1 cellular context compared by ENCODE assay signal in the genomic region with DNA sequence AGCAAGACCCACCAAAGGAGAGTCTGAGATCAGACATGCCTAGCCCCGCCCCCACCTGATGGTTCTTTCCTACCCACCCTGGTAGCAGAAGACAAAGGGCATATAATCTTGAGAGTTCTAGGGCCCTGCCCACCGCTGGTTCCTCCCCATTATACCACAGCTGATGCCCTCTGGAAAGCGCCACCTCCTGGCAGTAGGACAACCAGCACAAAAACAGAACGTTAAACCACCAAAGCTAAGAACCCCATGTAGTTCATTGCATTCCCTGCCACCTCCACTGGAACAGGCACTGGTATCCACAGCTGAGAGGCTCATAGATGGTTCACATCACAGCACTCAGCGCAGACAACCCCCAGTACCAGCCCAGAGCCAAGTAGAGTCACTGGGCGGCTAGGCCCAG.
TF ChIP-seq lines count a peak whose summit lies in the region.

No MANE protein-coding gene starts in this region.

TF ChIP-seq in WTC11, 78 proteins besides CTCF, POLR2A, EP300 and RAD21 (continued from another document):
- TF ChIP-seq, protein P1, sequence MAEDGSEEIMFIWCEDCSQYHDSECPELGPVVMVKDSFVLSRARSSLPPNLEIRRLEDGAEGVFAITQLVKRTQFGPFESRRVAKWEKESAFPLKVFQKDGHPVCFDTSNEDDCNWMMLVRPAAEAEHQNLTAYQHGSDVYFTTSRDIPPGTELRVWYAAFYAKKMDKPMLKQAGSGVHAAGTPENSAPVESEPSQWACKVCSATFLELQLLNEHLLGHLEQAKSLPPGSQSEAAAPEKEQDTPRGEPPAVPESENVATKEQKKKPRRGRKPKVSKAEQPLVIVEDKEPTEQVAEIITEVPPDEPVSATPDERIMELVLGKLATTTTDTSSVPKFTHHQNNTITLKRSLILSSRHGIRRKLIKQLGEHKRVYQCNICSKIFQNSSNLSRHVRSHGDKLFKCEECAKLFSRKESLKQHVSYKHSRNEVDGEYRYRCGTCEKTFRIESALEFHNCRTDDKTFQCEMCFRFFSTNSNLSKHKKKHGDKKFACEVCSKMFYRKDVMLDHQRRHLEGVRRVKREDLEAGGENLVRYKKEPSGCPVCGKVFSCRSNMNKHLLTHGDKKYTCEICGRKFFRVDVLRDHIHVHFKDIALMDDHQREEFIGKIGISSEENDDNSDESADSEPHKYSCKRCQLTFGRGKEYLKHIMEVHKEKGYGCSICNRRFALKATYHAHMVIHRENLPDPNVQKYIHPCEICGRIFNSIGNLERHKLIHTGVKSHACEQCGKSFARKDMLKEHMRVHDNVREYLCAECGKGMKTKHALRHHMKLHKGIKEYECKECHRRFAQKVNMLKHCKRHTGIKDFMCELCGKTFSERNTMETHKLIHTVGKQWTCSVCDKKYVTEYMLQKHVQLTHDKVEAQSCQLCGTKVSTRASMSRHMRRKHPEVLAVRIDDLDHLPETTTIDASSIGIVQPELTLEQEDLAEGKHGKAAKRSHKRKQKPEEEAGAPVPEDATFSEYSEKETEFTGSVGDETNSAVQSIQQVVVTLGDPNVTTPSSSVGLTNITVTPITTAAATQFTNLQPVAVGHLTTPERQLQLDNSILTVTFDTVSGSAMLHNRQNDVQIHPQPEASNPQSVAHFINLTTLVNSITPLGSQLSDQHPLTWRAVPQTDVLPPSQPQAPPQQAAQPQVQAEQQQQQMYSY (CRISPR knock-in tag; IDR thresholded peaks at IDR 0.05) = no peak
- no peak for TF ChIP-seq SP1 (CRISPR knock-in tag; conservative IDR thresholded peaks at IDR 0.05)
- TF ChIP-seq, protein P2, sequence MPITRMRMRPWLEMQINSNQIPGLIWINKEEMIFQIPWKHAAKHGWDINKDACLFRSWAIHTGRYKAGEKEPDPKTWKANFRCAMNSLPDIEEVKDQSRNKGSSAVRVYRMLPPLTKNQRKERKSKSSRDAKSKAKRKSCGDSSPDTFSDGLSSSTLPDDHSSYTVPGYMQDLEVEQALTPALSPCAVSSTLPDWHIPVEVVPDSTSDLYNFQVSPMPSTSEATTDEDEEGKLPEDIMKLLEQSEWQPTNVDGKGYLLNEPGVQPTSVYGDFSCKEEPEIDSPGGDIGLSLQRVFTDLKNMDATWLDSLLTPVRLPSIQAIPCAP (CRISPR knock-in tag; IDR thresholded peaks at IDR 0.05) = no peak
- TF ChIP-seq, protein P3, sequence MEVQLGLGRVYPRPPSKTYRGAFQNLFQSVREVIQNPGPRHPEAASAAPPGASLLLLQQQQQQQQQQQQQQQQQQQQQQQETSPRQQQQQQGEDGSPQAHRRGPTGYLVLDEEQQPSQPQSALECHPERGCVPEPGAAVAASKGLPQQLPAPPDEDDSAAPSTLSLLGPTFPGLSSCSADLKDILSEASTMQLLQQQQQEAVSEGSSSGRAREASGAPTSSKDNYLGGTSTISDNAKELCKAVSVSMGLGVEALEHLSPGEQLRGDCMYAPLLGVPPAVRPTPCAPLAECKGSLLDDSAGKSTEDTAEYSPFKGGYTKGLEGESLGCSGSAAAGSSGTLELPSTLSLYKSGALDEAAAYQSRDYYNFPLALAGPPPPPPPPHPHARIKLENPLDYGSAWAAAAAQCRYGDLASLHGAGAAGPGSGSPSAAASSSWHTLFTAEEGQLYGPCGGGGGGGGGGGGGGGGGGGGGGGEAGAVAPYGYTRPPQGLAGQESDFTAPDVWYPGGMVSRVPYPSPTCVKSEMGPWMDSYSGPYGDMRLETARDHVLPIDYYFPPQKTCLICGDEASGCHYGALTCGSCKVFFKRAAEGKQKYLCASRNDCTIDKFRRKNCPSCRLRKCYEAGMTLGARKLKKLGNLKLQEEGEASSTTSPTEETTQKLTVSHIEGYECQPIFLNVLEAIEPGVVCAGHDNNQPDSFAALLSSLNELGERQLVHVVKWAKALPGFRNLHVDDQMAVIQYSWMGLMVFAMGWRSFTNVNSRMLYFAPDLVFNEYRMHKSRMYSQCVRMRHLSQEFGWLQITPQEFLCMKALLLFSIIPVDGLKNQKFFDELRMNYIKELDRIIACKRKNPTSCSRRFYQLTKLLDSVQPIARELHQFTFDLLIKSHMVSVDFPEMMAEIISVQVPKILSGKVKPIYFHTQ (CRISPR knock-in tag; IDR thresholded peaks at IDR 0.05) = no peak
